In genomic region chr11:94768602-94769511, GRCh38 we compare ENCODE assay signal across 8 cellular contexts. TPM values are rescaled to one million over a fixed set of nuclear protein-coding genes. Genes with fewer than 3 reads are reported as not detected.
DNase-seq lines count a peak whose midpoint lies in the region; ATAC-seq and TF ChIP-seq lines count a peak whose summit lies in the region.

No MANE protein-coding gene starts in this region.

- peaks cover 33% of the 10 kb centered on the region for H3K79me2 ChIP-seq in trophoblast cell (ENCODE audit: control insufficient read depth, insufficient read depth, low read length, poor library complexity)

- ATAC-seq in activated naive CD4-positive, alpha-beta T cell treated with anti-CD3 and anti-CD28 coated beads, Interleukin-2, amount 50 U/mL, for 72 hours: peak; percentile 36 to 68
- ATAC-seq in heart left ventricle (peak; percentile 60 to 77 (median 70)), HG02588 (IDR thresholded peaks at IDR 0.05; ENCODE audit: unreplicated experiment) (no peak), HG03565 (IDR thresholded peaks at IDR 0.05; ENCODE audit: unreplicated experiment) (no peak)

- peak overlapping the region; percentile 98 for H3K9ac ChIP-seq in trophoblast cell (ENCODE audit: low read length)

- peak overlapping the region; percentile 99 for H3K18ac ChIP-seq in trophoblast cell (ENCODE audit: low read length)

- peak overlapping the region; percentile 81 for H2AFZ ChIP-seq in trophoblast cell (ENCODE audit: insufficient read depth, low read length, poor library complexity)

- peaks cover 36% of the 10 kb centered on the region for H3K79me1 ChIP-seq in trophoblast cell (ENCODE audit: low read length)

- H3K27ac ChIP-seq in heart left ventricle (peak overlapping the region; percentile 76 to 99 (median 96)), trophoblast cell (ENCODE audit: low read depth, low read length) (peak overlapping the region; percentile 100)

- peak; percentile 68 for DNase-seq in activated CD4-positive, alpha-beta T cell treated with anti-CD3 and anti-CD28 coated beads, Interleukin-2, amount 10 ng/mL, durations not matched to agents 24 days and 14 days
- no peak for DNase-seq in activated CD4-positive, alpha-beta T cell treated with anti-CD3 and anti-CD28 coated beads, Interleukin-2, amount 50 U/mL, for 1 hour
- peak; percentile 42 for DNase-seq in HT1080 (ENCODE audit: low read depth)
- peak in 1 of 2 donors; percentile 26 for DNase-seq in activated naive CD4-positive, alpha-beta T cell treated with anti-CD3 and anti-CD28 coated beads, Interleukin-2, amount 50 U/mL, for 72 hours (ENCODE audit: low spot score in 2 of 2)
- DNase-seq in heart left ventricle: peak; percentile 49 to 76 (median 65)
- DNase-seq in trophoblast cell: peak in 1 of 2 donors; percentile 57

- no peaks in the 10 kb centered on the region for H3K36me3 ChIP-seq in heart left ventricle
- H3K36me3 ChIP-seq in trophoblast cell (ENCODE audit: control insufficient read depth in 1 of 2, insufficient read depth in 2 of 2, low read length in 2 of 2): no peaks in the 10 kb centered on the region

- H2BK12ac ChIP-seq in trophoblast cell (ENCODE audit: low read length): peak overlapping the region; percentile 94

- no peak for TF ChIP-seq CTCF in heart left ventricle (IDR thresholded peaks at IDR 0.05)

- H2BK5ac ChIP-seq in trophoblast cell (ENCODE audit: low read depth, low read length, poor library complexity): peak overlapping the region; percentile 100

- H3K4me1 Mint-ChIP-seq in activated CD4-positive, alpha-beta T cell treated with anti-CD3 and anti-CD28 coated beads, Interleukin-2, amount 10 ng/mL, durations not matched to agents 24 days and 14 days: peaks cover 9% of the 10 kb centered on the region

- H3K27ac Mint-ChIP-seq in activated CD4-positive, alpha-beta T cell treated with anti-CD3 and anti-CD28 coated beads, Interleukin-2, amount 10 ng/mL, durations not matched to agents 24 days and 14 days: peak overlapping the region; percentile 32
- no peak overlapping the region for H3K27ac Mint-ChIP-seq in activated naive CD4-positive, alpha-beta T cell treated with anti-CD3 and anti-CD28 coated beads, Interleukin-2, amount 50 U/mL, for 72 hours

- no peaks in the 10 kb centered on the region for H3K36me3 Mint-ChIP-seq in activated CD4-positive, alpha-beta T cell treated with anti-CD3 and anti-CD28 coated beads, Interleukin-2, amount 10 ng/mL, durations not matched to agents 24 days and 14 days (ENCODE audit: low read depth)
- H3K36me3 Mint-ChIP-seq in activated naive CD4-positive, alpha-beta T cell treated with anti-CD3 and anti-CD28 coated beads, Interleukin-2, amount 50 U/mL, for 72 hours: peaks cover 0 to 4% of the 10 kb centered on the region in 2 donors

- H3K4me3 Mint-ChIP-seq in activated CD4-positive, alpha-beta T cell treated with anti-CD3 and anti-CD28 coated beads, Interleukin-2, amount 10 ng/mL, durations not matched to agents 24 days and 14 days: peak overlapping the region; percentile 84

- H3K4me3 ChIP-seq in heart left ventricle (peak overlapping the region; percentile 77 to 97 (median 85)), trophoblast cell (ENCODE audit: low read depth, low read length) (peak overlapping the region; percentile 96)

- H3K9me3 ChIP-seq in heart left ventricle (no peaks in the 10 kb centered on the region), trophoblast cell (ENCODE audit: insufficient read depth, low read depth, low read length) (no peaks in the 10 kb centered on the region)

- H4K91ac ChIP-seq in trophoblast cell (ENCODE audit: low read depth, low read length): peak overlapping the region; percentile 100

- peak overlapping the region; percentile 93 for H4K8ac ChIP-seq in trophoblast cell (ENCODE audit: low read depth, low read length)

- peak overlapping the region; percentile 99 for H3K4ac ChIP-seq in trophoblast cell (ENCODE audit: low read depth, low read length)

- peak overlapping the region; percentile 83 for H3K4me2 ChIP-seq in trophoblast cell (ENCODE audit: low read length)

- peak overlapping the region; percentile 99 for H3K14ac ChIP-seq in trophoblast cell (ENCODE audit: low read length)

- intact Hi-C loops in activated CD4-positive, alpha-beta T cell treated with anti-CD3 and anti-CD28 coated beads, Interleukin-2, amount 10 ng/mL, durations not matched to agents 24 days and 14 days (cut with micrococcal nuclease): loop anchor here (2.0 to 10.0 kb wide), 3 partner anchors 28 to 224 kb away; partner anchors contain the start of gene FUT4
- intact Hi-C loops in heart left ventricle (cut with DNase I): loop anchor here in 6 of 10 donors (5.0 to 10.0 kb wide), 5 partner anchors 37 to 147 kb away; no protein-coding TSS in a partner anchor

- H3K27me3 Mint-ChIP-seq in activated CD4-positive, alpha-beta T cell treated with anti-CD3 and anti-CD28 coated beads, Interleukin-2, amount 10 ng/mL, durations not matched to agents 24 days and 14 days: peaks cover 47% of the 10 kb centered on the region

- H3K23ac ChIP-seq in trophoblast cell (ENCODE audit: low read length): no peak overlapping the region

- peak overlapping the region; percentile 94 for H4K12ac ChIP-seq in trophoblast cell (ENCODE audit: low read depth, low read length)

- no peaks in the 10 kb centered on the region for H3K9me3 Mint-ChIP-seq in activated CD4-positive, alpha-beta T cell treated with anti-CD3 and anti-CD28 coated beads, Interleukin-2, amount 10 ng/mL, durations not matched to agents 24 days and 14 days
- no peaks in the 10 kb centered on the region for H3K9me3 Mint-ChIP-seq in activated naive CD4-positive, alpha-beta T cell treated with anti-CD3 and anti-CD28 coated beads, Interleukin-2, amount 50 U/mL, for 72 hours

- no peak for TF ChIP-seq POLR2A in heart left ventricle (IDR thresholded peaks at IDR 0.05)

- H2AK5ac ChIP-seq in trophoblast cell (ENCODE audit: low read length): peak overlapping the region; percentile 96

- H3K27me3 ChIP-seq in heart left ventricle: no peaks in the 10 kb centered on the region
- H3K27me3 ChIP-seq in trophoblast cell (ENCODE audit: insufficient read depth, low read length): no peaks in the 10 kb centered on the region

- 0 to 2% (median 1%) methylated on average over 45 to 87 of the region's 87 CpGs for WGBS in heart left ventricle, 4 donors
- no CpG with 5 or more reads among the region's 87 CpGs for WGBS in trophoblast cell (ENCODE audit: extremely low coverage, insufficient coverage, insufficient read length)

- peaks cover 2 to 45% (median 20%) of the 10 kb centered on the region in 12 donors for H3K4me1 ChIP-seq in heart left ventricle
- peaks cover 9 to 17% of the 10 kb centered on the region in 2 experiments for H3K4me1 ChIP-seq in trophoblast cell (ENCODE audit: control insufficient read depth in 1 of 2, insufficient read depth in 2 of 2, low read length in 2 of 2)

- H2BK120ac ChIP-seq in trophoblast cell (ENCODE audit: insufficient read depth, low read length, poor library complexity): peak overlapping the region; percentile 99

RNA-seq across cellular contexts. Expression of gene AMOTL1, which starts 0.7 kb away (rescaled TPM):
- 5.4 and 5.9 TPM in 2 replicates for total RNA-seq in activated CD4-positive, alpha-beta T cell treated with anti-CD3 and anti-CD28 coated beads, Interleukin-2, amount 10 ng/mL, durations not matched to agents 24 days and 14 days
- total RNA-seq in HT1080 (2014; rRNA removed; shearing (Covaris generic)): 28.6 and 30.7 TPM in 2 replicates
- 19.5 and 23.6 TPM in 2 replicates for polyA plus RNA-seq in HT1080 (2015; cell fraction: cytosol; rRNA removed)
- 47.1 and 48.9 TPM in 2 replicates for polyA plus RNA-seq in HT1080 (2015; cell fraction: nucleus; rRNA removed)
- 1 to 10 TPM in 1 of 2 donors, under 1 TPM in 1; 0.25 to 1.2 TPM for total RNA-seq in activated naive CD4-positive, alpha-beta T cell treated with anti-CD3 and anti-CD28 coated beads, Interleukin-2, amount 50 U/mL, for 72 hours
- total RNA-seq in heart left ventricle: 10 to 100 TPM; 24.4 to 76.0 (median 51.7) TPM
- polyA plus RNA-seq in heart left ventricle: 1 to 10 TPM; 6.2 to 9.0 TPM
- 31.6 and 32.9 TPM in 2 replicates for polyA plus RNA-seq in trophoblast cell (2013)

Comparison
In these comparisons a context has a peak if more than half of its experiments do, and no peak if none do; other contexts are left out.
1. ATAC-seq: peak in activated naive CD4-positive, alpha-beta T cell treated with anti-CD3 and anti-CD28 coated beads, Interleukin-2, amount 50 U/mL, for 72 hours (2 of 2) and heart left ventricle (4 of 4); none in HG02588 (single experiment) and HG03565 (single experiment).